ENCODE assay signal across 21 cellular contexts in genomic region chrX:135432453-135432852, GRCh38.
"Had no signal": no experiment of that assay in that cellular context is flagged by ENCODE, and none has a peak within 500 bp of the region (broad histone marks: within the 10 kb centered on the region; RNA-seq: fewer than 3 reads in every experiment).

No MANE protein-coding gene starts in this region.

- H3K27ac Mint-ChIP-seq: activated CD4-positive, alpha-beta memory T cell treated with anti-CD3 and anti-CD28 coated beads, Interleukin-2, amount 10 ng/mL, durations not matched to agents 7 days and 5 days; activated CD4-positive, alpha-beta T cell treated with anti-CD3 and anti-CD28 coated beads for 36 hours; activated naive CD4-positive, alpha-beta T cell treated with anti-CD3 and anti-CD28 coated beads for 36 hours; activated naive CD8-positive, alpha-beta T cell; activated T-helper 17 cell treated with anti-CD3 and anti-CD28 coated beads, Interleukin-2, amount 50 U/mL, for 72 hours; brain had no signal

- H3K4me1 Mint-ChIP-seq: activated T-helper 17 cell treated with anti-CD3 and anti-CD28 coated beads, Interleukin-2, amount 50 U/mL, for 72 hours; brain had no signal

- H3K9ac ChIP-seq: KMS-11 had no signal

- H3K27ac ChIP-seq: KMS-11, SK-N-MC had no signal

- DNase-seq: activated CD4-positive, alpha-beta memory T cell treated with anti-CD3 and anti-CD28 coated beads, Interleukin-2, amount 10 ng/mL, durations not matched to agents 7 days and 5 days; activated CD4-positive, alpha-beta T cell treated with anti-CD3 and anti-CD28 coated beads for 36 hours; activated CD4-positive, alpha-beta T cell treated with anti-CD3 and anti-CD28 coated beads, Interleukin-2, amount 50 U/mL, for 1 hour; activated gamma-delta T cell; activated naive CD4-positive, alpha-beta T cell treated with anti-CD3 and anti-CD28 coated beads for 36 hours; activated T-cell treated with anti-CD3 and anti-CD28 coated beads for 4 hours; activated T-cell treated with anti-CD3 and anti-CD28 coated beads, Interleukin-2, amount 50 U/mL, for 48 hours; NCI-H1092; NCI-H1417; NCI-H446 treated with DMSO at 0.1 percent for 48 hours; NCI-H524 treated with DMSO at 0.1 percent for 48 hours; NCI-H748 treated with DMSO at 0.1 percent for 48 hours; RPMI8226; SW 1271; T-helper 9 cell had no signal

- H3K4me2 ChIP-seq: KMS-11 had no signal

- H3K4me3 Mint-ChIP-seq: activated CD4-positive, alpha-beta memory T cell treated with anti-CD3 and anti-CD28 coated beads, Interleukin-2, amount 10 ng/mL, durations not matched to agents 7 days and 5 days; activated CD4-positive, alpha-beta T cell treated with anti-CD3 and anti-CD28 coated beads for 36 hours; activated naive CD4-positive, alpha-beta T cell treated with anti-CD3 and anti-CD28 coated beads for 36 hours; activated naive CD8-positive, alpha-beta T cell; activated T-helper 17 cell treated with anti-CD3 and anti-CD28 coated beads, Interleukin-2, amount 50 U/mL, for 72 hours; brain had no signal

- H3K27me3 Mint-ChIP-seq: activated CD4-positive, alpha-beta memory T cell treated with anti-CD3 and anti-CD28 coated beads, Interleukin-2, amount 10 ng/mL, durations not matched to agents 7 days and 5 days; activated T-helper 17 cell treated with anti-CD3 and anti-CD28 coated beads, Interleukin-2, amount 50 U/mL, for 72 hours; brain had no signal

- H3K36me3 Mint-ChIP-seq: brain had no signal

- H3K4me3 ChIP-seq: SK-N-MC had no signal

- ATAC-seq: Right ventricle myocardium inferior had no signal
